1 cellular context compared by ENCODE assay signal in genomic region chr1:32758177-32758794, GRCh38.
TF ChIP-seq lines count a peak whose summit lies in the region.

No MANE protein-coding gene starts in this region.

TF ChIP-seq in HepG2, 621 proteins besides CTCF, POLR2A, EP300 and RAD21:
- TF ChIP-seq, protein P1, sequence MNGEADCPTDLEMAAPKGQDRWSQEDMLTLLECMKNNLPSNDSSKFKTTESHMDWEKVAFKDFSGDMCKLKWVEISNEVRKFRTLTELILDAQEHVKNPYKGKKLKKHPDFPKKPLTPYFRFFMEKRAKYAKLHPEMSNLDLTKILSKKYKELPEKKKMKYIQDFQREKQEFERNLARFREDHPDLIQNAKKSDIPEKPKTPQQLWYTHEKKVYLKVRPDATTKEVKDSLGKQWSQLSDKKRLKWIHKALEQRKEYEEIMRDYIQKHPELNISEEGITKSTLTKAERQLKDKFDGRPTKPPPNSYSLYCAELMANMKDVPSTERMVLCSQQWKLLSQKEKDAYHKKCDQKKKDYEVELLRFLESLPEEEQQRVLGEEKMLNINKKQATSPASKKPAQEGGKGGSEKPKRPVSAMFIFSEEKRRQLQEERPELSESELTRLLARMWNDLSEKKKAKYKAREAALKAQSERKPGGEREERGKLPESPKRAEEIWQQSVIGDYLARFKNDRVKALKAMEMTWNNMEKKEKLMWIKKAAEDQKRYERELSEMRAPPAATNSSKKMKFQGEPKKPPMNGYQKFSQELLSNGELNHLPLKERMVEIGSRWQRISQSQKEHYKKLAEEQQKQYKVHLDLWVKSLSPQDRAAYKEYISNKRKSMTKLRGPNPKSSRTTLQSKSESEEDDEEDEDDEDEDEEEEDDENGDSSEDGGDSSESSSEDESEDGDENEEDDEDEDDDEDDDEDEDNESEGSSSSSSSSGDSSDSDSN (CRISPR knock-in tag; IDR thresholded peaks at IDR 0.05): no peak
- TF ChIP-seq ZNF629 (CRISPR knock-in tag; conservative IDR thresholded peaks at IDR 0.05): peak; percentile 36; the same call in 1 of the 2 replicates
